ENCODE assay signal across 8 cellular contexts in genomic region chr4:141711211-141711610, GRCh38.
DNase-seq lines count a peak whose midpoint lies in the region; ATAC-seq and TF ChIP-seq lines count a peak whose summit lies in the region.

No MANE protein-coding gene starts in this region.

- H3K27me3 ChIP-seq in GM23338 (ENCODE audit: insufficient read depth), result no peaks in the 10 kb centered on the region

- H3F3A ChIP-seq in GM23338 (replicated peaks; ENCODE audit: low read depth), result no peaks in the 10 kb centered on the region

- H3K4me1 Mint-ChIP-seq in CD14-positive monocyte (peaks cover 32% of the 10 kb centered on the region), GM23338 (peaks cover 5% of the 10 kb centered on the region; the same call in 2 of the 3 replicates)

- no peak for DNase-seq in CD14-positive monocyte (ENCODE audit: low spot score)
- peak; percentile 43 for DNase-seq in GM23338 (ENCODE audit: low spot score)
- peak; percentile 1 for DNase-seq in SW480 (ENCODE audit: low spot score)
- DNase-seq in left lobe of liver (ENCODE audit: low spot score), result no peak
- no peak for DNase-seq in NCI-H2227 (lab: John Stamatoyannopoulos, UW; ENCODE audit: unreplicated experiment)
- DNase-seq in NCI-H446 treated with DMSO at 0.1 percent for 48 hours (lab: John Stamatoyannopoulos, UW), result no peak

- no peak overlapping the region for H3K4me3 ChIP-seq in GM23338

- no peak overlapping the region for H2AFZ ChIP-seq in GM23338

- no peak overlapping the region for H3K27ac ChIP-seq in GM23338 (ENCODE audit: low read depth)

- no peaks in the 10 kb centered on the region for H4K20me1 ChIP-seq in GM23338 (replicated peaks; ENCODE audit: insufficient read depth)

- intact Hi-C loops in CD14-positive monocyte (cut with micrococcal nuclease), result loop anchor here (10.0 kb wide), 1 partner anchor 406 kb away; no protein-coding TSS in a partner anchor

- H3K27ac Mint-ChIP-seq in CD14-positive monocyte, result peak overlapping the region in 2 of 7 donors; percentile 6
- H3K27ac Mint-ChIP-seq in GM23338, result no peak overlapping the region

- H3K4me1 ChIP-seq in GM23338 (ENCODE audit: insufficient read depth), result no peaks in the 10 kb centered on the region

- H3K9me2 ChIP-seq in GM23338 (ENCODE audit: insufficient read depth), result no peaks in the 10 kb centered on the region

- peak; percentile 80 for TF ChIP-seq CTCF in CD14-positive monocyte (IDR thresholded peaks at IDR 0.05)
- TF ChIP-seq CTCF in GM23338 (conservative IDR thresholded peaks at IDR 0.05; ENCODE audit: low read depth in 2 of 2), result peak; percentile 54 to 59

- ATAC-seq in GM23338, result no peak
- peak; percentile 69 for ATAC-seq in left lobe of liver
- ATAC-seq in GM18873 (IDR thresholded peaks at IDR 0.05; ENCODE audit: low FRiP score, unreplicated experiment), result no peak
- ATAC-seq in HG03571 (IDR thresholded peaks at IDR 0.05; ENCODE audit: unreplicated experiment), result no peak

- H3K36me3 Mint-ChIP-seq in CD14-positive monocyte (peaks cover 11 to 18% of the 10 kb centered on the region in 2 donors), GM23338 (ENCODE audit: low read depth) (no peaks in the 10 kb centered on the region)

- H3K4me3 Mint-ChIP-seq in CD14-positive monocyte (no peak overlapping the region), GM23338 (no peak overlapping the region)

- H3K27me3 Mint-ChIP-seq in CD14-positive monocyte (ENCODE audit: low read depth in 3 of 3), result peaks cover 2 to 3% (median 2%) of the 10 kb centered on the region in 3 donors
- peaks cover 2% of the 10 kb centered on the region for H3K27me3 Mint-ChIP-seq in GM23338 (ENCODE audit: insufficient read depth, low read depth, poor library complexity)

- H3K9me3 Mint-ChIP-seq in CD14-positive monocyte, result peaks cover 0 to 9% (median 0%) of the 10 kb centered on the region in 7 donors
- peaks cover 3% of the 10 kb centered on the region; the same call in 1 of the 3 replicates for H3K9me3 Mint-ChIP-seq in GM23338

- H3K79me2 ChIP-seq in GM23338 (replicated peaks; ENCODE audit: insufficient read depth), result no peaks in the 10 kb centered on the region

- no peak overlapping the region for H3K4me2 ChIP-seq in GM23338

- H3K36me3 ChIP-seq in GM23338 (ENCODE audit: insufficient read depth), result no peaks in the 10 kb centered on the region

TF ChIP-seq in GM23338, 12 proteins besides CTCF, POLR2A, EP300 and RAD21:
- TF ChIP-seq JUNB (IDR thresholded peaks at IDR 0.05; ENCODE audit: unreplicated experiment) (no peak), REST (IDR thresholded peaks at IDR 0.05; ENCODE audit: unreplicated experiment) (no peak), ZNF462 (CRISPR knock-in tag; IDR thresholded peaks at IDR 0.05) (no peak), CREB1 (CRISPR knock-in tag; IDR thresholded peaks at IDR 0.05; ENCODE audit: low read depth) (no peak), ZNF114 (CRISPR knock-in tag; IDR thresholded peaks at IDR 0.05) (no peak), STAT1 (IDR thresholded peaks at IDR 0.05; ENCODE audit: unreplicated experiment) (no peak)

Comparison
In these comparisons a context has a peak if more than half of its experiments do, and no peak if none do; other contexts are left out.
1. DNase-seq: peak in GM23338 (single experiment) and SW480 (single experiment); none in CD14-positive monocyte (single experiment), left lobe of liver (single experiment), NCI-H2227 (single experiment) and NCI-H446 treated with DMSO at 0.1 percent for 48 hours (single experiment).